1 cellular context compared by ENCODE assay signal in the genomic region with DNA sequence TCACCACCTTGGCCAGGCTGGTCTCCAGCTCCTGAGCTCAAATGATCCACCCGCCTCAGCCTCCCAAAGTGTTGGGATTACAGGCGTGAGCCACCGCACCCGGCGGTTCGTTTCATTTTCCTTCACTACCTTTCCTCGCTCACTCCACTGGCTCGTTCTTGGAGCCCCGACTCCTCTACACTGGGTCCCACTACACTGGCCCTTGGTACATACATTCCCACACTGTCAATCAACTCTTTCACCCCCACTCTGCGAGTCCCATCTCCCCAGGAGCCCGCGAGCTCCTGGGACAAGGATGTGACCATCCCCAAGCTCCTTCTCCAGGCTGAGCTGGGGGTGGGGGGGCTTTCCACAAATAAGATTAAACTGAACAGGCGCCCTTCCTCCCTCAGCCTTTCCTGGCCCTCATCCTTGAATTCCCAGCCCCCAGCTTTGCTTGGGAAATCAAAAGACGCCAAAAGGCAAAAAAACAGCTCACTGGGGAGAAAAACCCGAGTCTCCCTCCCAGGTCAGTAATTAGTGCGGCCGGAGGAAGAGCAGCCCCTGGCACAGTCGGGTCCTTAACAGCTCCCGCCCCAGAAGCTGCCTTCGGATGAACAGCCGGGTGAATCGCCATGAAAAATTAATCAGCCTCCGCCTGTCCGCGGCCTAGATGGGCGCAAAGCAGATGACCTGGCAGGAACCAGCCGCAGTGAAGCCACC.
TF ChIP-seq lines count a peak whose summit lies in the region.

No MANE protein-coding gene starts in this region.

TF ChIP-seq in HepG2, 621 proteins besides CTCF, POLR2A, EP300 and RAD21:
- TF ChIP-seq KDM1A (CRISPR knock-in tag; IDR thresholded peaks at IDR 0.05): no peak
- no peak for TF ChIP-seq ZNF775 (CRISPR knock-in tag; IDR thresholded peaks at IDR 0.05; ENCODE audit: borderline replicate concordance)
- no peak for TF ChIP-seq PRPF4 (IDR thresholded peaks at IDR 0.05; ENCODE audit: low read depth, low read length, poor library complexity, severe bottlenecking)
- no peak for TF ChIP-seq AGO1 (IDR thresholded peaks at IDR 0.05; ENCODE audit: low read depth, low read length, poor library complexity, severe bottlenecking)
- TF ChIP-seq ZNF234 (CRISPR knock-in tag; conservative IDR thresholded peaks at IDR 0.05): no peak
- no peak for TF ChIP-seq SMAD1 (CRISPR knock-in tag; IDR thresholded peaks at IDR 0.05; ENCODE audit: borderline replicate concordance, low read depth)
- no peak for TF ChIP-seq SRY (CRISPR knock-in tag; IDR thresholded peaks at IDR 0.05)
- TF ChIP-seq, protein P1, sequence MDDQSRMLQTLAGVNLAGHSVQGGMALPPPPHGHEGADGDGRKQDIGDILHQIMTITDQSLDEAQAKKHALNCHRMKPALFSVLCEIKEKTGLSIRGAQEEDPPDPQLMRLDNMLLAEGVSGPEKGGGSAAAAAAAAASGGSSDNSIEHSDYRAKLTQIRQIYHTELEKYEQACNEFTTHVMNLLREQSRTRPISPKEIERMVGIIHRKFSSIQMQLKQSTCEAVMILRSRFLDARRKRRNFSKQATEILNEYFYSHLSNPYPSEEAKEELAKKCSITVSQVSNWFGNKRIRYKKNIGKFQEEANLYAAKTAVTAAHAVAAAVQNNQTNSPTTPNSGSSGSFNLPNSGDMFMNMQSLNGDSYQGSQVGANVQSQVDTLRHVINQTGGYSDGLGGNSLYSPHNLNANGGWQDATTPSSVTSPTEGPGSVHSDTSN (CRISPR knock-in tag; IDR thresholded peaks at IDR 0.05; ENCODE audit: borderline replicate concordance): no peak
- TF ChIP-seq NR3C1 (CRISPR knock-in tag; IDR thresholded peaks at IDR 0.05): no peak
- TF ChIP-seq, protein P2, sequence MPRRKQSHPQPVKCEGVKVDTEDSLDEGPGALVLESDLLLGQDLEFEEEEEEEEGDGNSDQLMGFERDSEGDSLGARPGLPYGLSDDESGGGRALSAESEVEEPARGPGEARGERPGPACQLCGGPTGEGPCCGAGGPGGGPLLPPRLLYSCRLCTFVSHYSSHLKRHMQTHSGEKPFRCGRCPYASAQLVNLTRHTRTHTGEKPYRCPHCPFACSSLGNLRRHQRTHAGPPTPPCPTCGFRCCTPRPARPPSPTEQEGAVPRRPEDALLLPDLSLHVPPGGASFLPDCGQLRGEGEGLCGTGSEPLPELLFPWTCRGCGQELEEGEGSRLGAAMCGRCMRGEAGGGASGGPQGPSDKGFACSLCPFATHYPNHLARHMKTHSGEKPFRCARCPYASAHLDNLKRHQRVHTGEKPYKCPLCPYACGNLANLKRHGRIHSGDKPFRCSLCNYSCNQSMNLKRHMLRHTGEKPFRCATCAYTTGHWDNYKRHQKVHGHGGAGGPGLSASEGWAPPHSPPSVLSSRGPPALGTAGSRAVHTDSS (CRISPR knock-in tag; conservative IDR thresholded peaks at IDR 0.05): no peak
